17 cellular contexts compared by ENCODE assay signal in the genomic region with DNA sequence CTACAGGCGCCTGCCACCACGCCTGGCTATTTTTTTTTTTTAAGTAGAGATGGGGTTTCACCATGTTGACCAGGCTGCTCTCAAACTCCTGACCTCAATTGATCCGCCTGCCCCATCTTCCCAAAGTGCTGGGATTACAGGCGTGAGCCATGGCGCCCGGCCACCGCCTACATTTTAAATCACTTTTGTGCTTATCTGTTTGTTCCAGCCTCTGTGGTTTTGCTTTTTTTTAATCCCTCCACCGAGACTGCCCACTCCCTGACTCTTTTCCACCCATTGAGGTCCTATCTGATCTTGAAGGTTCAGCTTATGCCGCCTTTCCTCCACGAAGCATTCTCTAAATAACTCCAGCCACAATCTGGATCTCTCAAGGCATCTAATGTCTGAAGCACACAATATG.
DNase-seq lines count a peak whose midpoint lies in the region; ATAC-seq, FAIRE-seq and TF ChIP-seq lines count a peak whose summit lies in the region.
"Had no signal": no experiment of that assay in that cellular context is flagged by ENCODE, and none has a peak within 500 bp of the region (broad histone marks: within the 10 kb centered on the region; RNA-seq: fewer than 3 reads in every experiment).

No MANE protein-coding gene starts in this region.

- peak; percentile 94 for FAIRE-seq in GM12891 (lab: Jason Lieb, UNC)
- FAIRE-seq: A204.1, GM12892, H1 had no signal

- TF ChIP-seq POLR2A in GM12891 (IDR thresholded peaks at IDR 0.05; ENCODE audit: low read depth, low read length): no peak

- DNase-seq in GM12891 (ENCODE audit: insufficient read length, low spot score) (no peak), OCI-M1 (lab: John Stamatoyannopoulos, UW) (peak; percentile 79), amniotic epithelial cell (ENCODE audit: low read depth) (peak; percentile 8), EL (no peak), NAMALWA (ENCODE audit: low spot score) (no peak)
- DNase-seq: Caco-2; CD4-positive, CD25-positive, alpha-beta regulatory T cell; CD8-positive, alpha-beta T cell; DMS79; GF-D8; GM23248; H7; HCEC 1CT had no signal

- ATAC-seq in HG03354 (IDR thresholded peaks at IDR 0.05; ENCODE audit: poor library complexity, severe bottlenecking, unreplicated experiment): no peak
- ATAC-seq: CD8-positive, alpha-beta T cell had no signal

TF ChIP-seq in GM12891, 5 proteins besides CTCF, POLR2A, EP300 and RAD21:
- TF ChIP-seq TAF1 (IDR thresholded peaks at IDR 0.05; ENCODE audit: low read depth, low read length) (no peak), PAX5 (IDR thresholded peaks at IDR 0.05; ENCODE audit: insufficient read depth, low read length, severe bottlenecking) (no peak), SPI1 (IDR thresholded peaks at IDR 0.05; ENCODE audit: low read depth, low read length) (no peak), POLR2AphosphoS5 (IDR thresholded peaks at IDR 0.05; ENCODE audit: low read depth, low read length) (no peak), POU2F2 (IDR thresholded peaks at IDR 0.05; ENCODE audit: low read depth, low read length) (no peak)

Comparison
In these comparisons a context has a peak if more than half of its experiments do, and no peak if none do; other contexts are left out.
1. DNase-seq: peak in OCI-M1 (single experiment) and amniotic epithelial cell (single experiment); none in GM12891 (single experiment), EL (single experiment) and NAMALWA (single experiment).